Comparison of ENCODE assay signal across 10 cellular contexts in genomic region chr12:6384499-6385436, GRCh38. TPM values are rescaled to one million over a fixed set of nuclear protein-coding genes. Genes with fewer than 3 reads are reported as not detected.
DNase-seq lines count a peak whose midpoint lies in the region; ATAC-seq, FAIRE-seq and TF ChIP-seq lines count a peak whose summit lies in the region.
"Had no signal": no experiment of that assay in that cellular context is flagged by ENCODE, and none has a peak within 500 bp of the region (broad histone marks: within the 10 kb centered on the region; RNA-seq: fewer than 3 reads in every experiment).

No MANE protein-coding gene starts in this region.

- H3K27me3 ChIP-seq in HUES6 (ENCODE audit: control insufficient read depth, insufficient read depth, low read length) (peaks cover 26% of the 10 kb centered on the region), endothelial cell of umbilical vein (ENCODE audit: control insufficient read depth in 2 of 2, insufficient read depth in 2 of 2, low read length in 2 of 2) (no peaks in the 10 kb centered on the region)

- no peaks in the 10 kb centered on the region for H4K20me1 ChIP-seq in endothelial cell of umbilical vein (replicated peaks; ENCODE audit: control insufficient read depth, extremely low read depth, insufficient read depth, low read length)

- FAIRE-seq in endothelial cell of umbilical vein (lab: Jason Lieb, UNC) = peak; percentile 64

- BruUV-seq in endothelial cell of umbilical vein (replicated peaks; lab: Mats Ljungman, UMichigan) = TSS peak; percentile 59

- no peaks in the 10 kb centered on the region for H3K9me1 ChIP-seq in endothelial cell of umbilical vein (replicated peaks; ENCODE audit: control insufficient read depth, extremely low read depth, insufficient read depth, low read length)

- TF ChIP-seq CTCF in 22Rv1 (IDR thresholded peaks at IDR 0.05) (no peak), endothelial cell of umbilical vein (IDR thresholded peaks at IDR 0.05; ENCODE audit: extremely low read depth in 1 of 2, insufficient read depth in 1 of 2, low read depth in 1 of 2, low read length in 2 of 2) (no peak)

- intact Hi-C loops in endothelial cell of umbilical vein (cut with micrococcal nuclease) = loop anchor here (1.0 kb wide), 3 partner anchors 48 to 68 kb away; partner anchors contain the start of gene TAPBPL

- no peak overlapping the region for H3K4me3 ChIP-seq in HUES6 (ENCODE audit: low read depth, low read length)
- peak overlapping the region; percentile 48 to 73 (median 72) for H3K4me3 ChIP-seq in endothelial cell of umbilical vein (replicated peaks in 1 of 3; ENCODE audit: insufficient read depth in 1 of 3, low read depth in 1 of 3, low read length in 3 of 3)

- TF ChIP-seq POLR2A in endothelial cell of umbilical vein (IDR thresholded peaks at IDR 0.05; ENCODE audit: low read depth, low read length) = no peak

- H2AFZ ChIP-seq in endothelial cell of umbilical vein (ENCODE audit: low read depth, low read length) = peak overlapping the region; percentile 69

- peaks cover 20% of the 10 kb centered on the region for H3K79me2 ChIP-seq in endothelial cell of umbilical vein (ENCODE audit: control insufficient read depth, insufficient read depth, low read length)

- no peaks in the 10 kb centered on the region for H3K9me3 ChIP-seq in HUES6 (ENCODE audit: control insufficient read depth, insufficient read depth, low read depth, low read length)
- H3K9me3 ChIP-seq in endothelial cell of umbilical vein (replicated peaks; ENCODE audit: control insufficient read depth, insufficient read depth, low read length) = no peaks in the 10 kb centered on the region

- POLR2A ChIA-PET in endothelial cell of umbilical vein (lab: Charles Lee) = interaction anchor here (1.4 to 1.9 kb wide), 2 partner anchors 48 to 86 kb away, joined by 5 to 7 read pairs; partner anchors contain the start of gene VAMP1

- H3K27ac ChIP-seq in 22Rv1 (peak overlapping the region; percentile 94), HUES6 (ENCODE audit: low read depth, low read length) (no peak overlapping the region), endothelial cell of umbilical vein (ENCODE audit: insufficient read depth, low read depth, low read length) (peak overlapping the region; percentile 81)

- DNase-seq in endothelial cell of umbilical vein (ENCODE audit: low read depth, low spot score) = no peak
- DNase-seq in myocyte (ENCODE audit: low read depth) = peak; percentile 24
- DNase-seq in NCI-H2029 treated with DMSO at 0.1 percent for 48 hours (lab: John Stamatoyannopoulos, UW) = no peak
- DNase-seq: CD4-positive, CD25-positive, alpha-beta regulatory T cell; NCI-H1105 had no signal

- CTCF ChIA-PET in endothelial cell of umbilical vein (lab: Charles Lee) = interaction anchor here (0.7 to 3.4 kb wide), 10 partner anchors 11 to 153 kb away, joined by 3 to 20 read pairs (median 6); no protein-coding TSS in a partner anchor

- H3K4me1 ChIP-seq in HUES6 (ENCODE audit: control insufficient read depth, insufficient read depth, low read length) (peaks cover 42% of the 10 kb centered on the region), endothelial cell of umbilical vein (ENCODE audit: control insufficient read depth, extremely low read depth, insufficient read depth, low read length) (peaks cover 20% of the 10 kb centered on the region)

- no peaks in the 10 kb centered on the region for H3K36me3 ChIP-seq in HUES6 (ENCODE audit: control insufficient read depth, insufficient read depth, low read length)
- peaks cover 9 to 24% of the 10 kb centered on the region in 2 experiments for H3K36me3 ChIP-seq in endothelial cell of umbilical vein (ENCODE audit: control insufficient read depth in 2 of 2, extremely low read depth in 1 of 2, insufficient read depth in 2 of 2, low read length in 2 of 2)

- dilution Hi-C loops in endothelial cell of umbilical vein (cut with MboI; ENCODE audit: extremely low pct_ligation_motif_present, low sequenced_read_pairs) = no loop called here

- ATAC-seq in GM18519 (IDR thresholded peaks at IDR 0.05; ENCODE audit: low FRiP score, unreplicated experiment) (no peak), GM19452 (IDR thresholded peaks at IDR 0.05; ENCODE audit: unreplicated experiment) (no peak), GM21529 (IDR thresholded peaks at IDR 0.05; ENCODE audit: unreplicated experiment) (no peak)

- peak overlapping the region; percentile 83 for H3K4me2 ChIP-seq in endothelial cell of umbilical vein (ENCODE audit: insufficient read depth, low read length)

- peak overlapping the region; percentile 3 for H3K9ac ChIP-seq in HUES6 (ENCODE audit: low read length)
- peak overlapping the region; percentile 90 for H3K9ac ChIP-seq in endothelial cell of umbilical vein (replicated peaks; ENCODE audit: extremely low read depth, insufficient read depth, low read length)

TF ChIP-seq in endothelial cell of umbilical vein, 7 proteins besides CTCF, POLR2A, EP300 and RAD21:
- TF ChIP-seq GATA2 (IDR thresholded peaks at IDR 0.05; ENCODE audit: insufficient read depth, insufficient read length, low read depth, low read length) (no peak), JUN (IDR thresholded peaks at IDR 0.05; ENCODE audit: borderline replicate concordance, insufficient read depth, insufficient read length, low read depth) (no peak), MAX (IDR thresholded peaks at IDR 0.05; ENCODE audit: insufficient read depth, insufficient read length) (no peak), FOS (IDR thresholded peaks at IDR 0.05; ENCODE audit: borderline replicate concordance, insufficient read depth, low read length) (no peak), EZH2 (IDR thresholded peaks at IDR 0.05; ENCODE audit: borderline replicate concordance, low read depth, low read length, severe bottlenecking) (no peak), MYC (IDR thresholded peaks at IDR 0.05; ENCODE audit: low read depth, low read length) (no peak), POLR2AphosphoS5 (IDR thresholded peaks at IDR 0.05; ENCODE audit: insufficient read depth, low read depth, low read length) (no peak)

RNA-seq across cellular contexts. Expression of gene LTBR, which starts 0.8 kb away (rescaled TPM):
- total RNA-seq in endothelial cell of umbilical vein (84.1 and 102 TPM in 2 replicates), myocyte (135 and 146 TPM in 2 replicates)
- 70.7 and 82.2 TPM in 2 replicates for polyA plus RNA-seq in endothelial cell of umbilical vein
- 46.4 and 59.5 TPM in 2 replicates for polyA plus RNA-seq in endothelial cell of umbilical vein (2011; cell fraction: cytosol; rRNA removed)
- polyA plus RNA-seq in endothelial cell of umbilical vein (2011; cell fraction: nucleus; rRNA removed) = 47.3 TPM in 2 replicates
- 66.7 and 93.7 TPM in 2 replicates for polyA plus RNA-seq in endothelial cell of umbilical vein (2012)
- 15.6 and 26.2 TPM in 2 replicates for polyA minus RNA-seq in endothelial cell of umbilical vein
- polyA minus RNA-seq in endothelial cell of umbilical vein (2011; cell fraction: cytosol; rRNA and poly(A)+ RNA removed) = 33.2 TPM
- polyA minus RNA-seq in endothelial cell of umbilical vein (2011; cell fraction: nucleus; rRNA and poly(A)+ RNA removed) = 17.9 and 21.2 TPM in 2 replicates
- 103 TPM for polyA plus RNA-seq in myocyte (2012)
- total RNA-seq: CD4-positive, CD25-positive, alpha-beta regulatory T cell had no signal

RNA-seq across cellular contexts. Expression of gene SCNN1A, which starts 9.4 kb away (rescaled TPM):
- total RNA-seq in endothelial cell of umbilical vein (0.18 TPM in 1 of 2 replicates, not detected in the other), myocyte (0.13 and 1.0 TPM in 2 replicates)
- polyA plus RNA-seq in endothelial cell of umbilical vein = 0.12 and 0.14 TPM in 2 replicates
- 0.03 TPM in 2 replicates for polyA plus RNA-seq in endothelial cell of umbilical vein (2011; cell fraction: cytosol; rRNA removed)
- 0.24 and 0.40 TPM in 2 replicates for polyA plus RNA-seq in endothelial cell of umbilical vein (2011; cell fraction: nucleus; rRNA removed)
- polyA plus RNA-seq in endothelial cell of umbilical vein (2012) = 0.24 TPM in 1 of 2 replicates, not detected in the other
- polyA minus RNA-seq in endothelial cell of umbilical vein = not detected in 2 replicates
- polyA minus RNA-seq in endothelial cell of umbilical vein (2011; cell fraction: cytosol; rRNA and poly(A)+ RNA removed) = 3.2 TPM
- polyA minus RNA-seq in endothelial cell of umbilical vein (2011; cell fraction: nucleus; rRNA and poly(A)+ RNA removed) = not detected in 2 replicates
- 0.59 TPM for polyA plus RNA-seq in myocyte (2012)

RNA-seq across cellular contexts. Expression of gene TNFRSF1A, which starts 42.9 kb away (rescaled TPM):
- total RNA-seq in endothelial cell of umbilical vein (84.0 and 98.2 TPM in 2 replicates), myocyte (147 and 150 TPM in 2 replicates)
- polyA plus RNA-seq in endothelial cell of umbilical vein = 86.5 and 92.9 TPM in 2 replicates
- 83.7 and 84.0 TPM in 2 replicates for polyA plus RNA-seq in endothelial cell of umbilical vein (2011; cell fraction: cytosol; rRNA removed)
- polyA plus RNA-seq in endothelial cell of umbilical vein (2011; cell fraction: nucleus; rRNA removed) = 63.0 and 68.9 TPM in 2 replicates
- polyA plus RNA-seq in endothelial cell of umbilical vein (2012) = 101 and 108 TPM in 2 replicates
- polyA minus RNA-seq in endothelial cell of umbilical vein = 91.7 and 97.9 TPM in 2 replicates
- polyA minus RNA-seq in endothelial cell of umbilical vein (2011; cell fraction: cytosol; rRNA and poly(A)+ RNA removed) = 65.3 TPM
- polyA minus RNA-seq in endothelial cell of umbilical vein (2011; cell fraction: nucleus; rRNA and poly(A)+ RNA removed) = 58.5 and 60.2 TPM in 2 replicates
- 140 TPM for polyA plus RNA-seq in myocyte (2012)

RNA-seq across cellular contexts. Expression of gene CD27, which starts 60.0 kb away (rescaled TPM):
- total RNA-seq in endothelial cell of umbilical vein (not detected in 2 replicates), myocyte (not detected in 2 replicates)
- not detected in 2 replicates for polyA plus RNA-seq in endothelial cell of umbilical vein
- not detected in 2 replicates for polyA plus RNA-seq in endothelial cell of umbilical vein (2011; cell fraction: cytosol; rRNA removed)
- polyA plus RNA-seq in endothelial cell of umbilical vein (2011; cell fraction: nucleus; rRNA removed) = not detected in 2 replicates
- 0.15 and 0.28 TPM in 2 replicates for polyA plus RNA-seq in endothelial cell of umbilical vein (2012)
- not detected in 2 replicates for polyA minus RNA-seq in endothelial cell of umbilical vein
- not detected for polyA minus RNA-seq in endothelial cell of umbilical vein (2011; cell fraction: cytosol; rRNA and poly(A)+ RNA removed)
- not detected in 2 replicates for polyA minus RNA-seq in endothelial cell of umbilical vein (2011; cell fraction: nucleus; rRNA and poly(A)+ RNA removed)
- 0.87 TPM for polyA plus RNA-seq in myocyte (2012)
